ENCODE assay signal across 8 cellular contexts in the genomic region with DNA sequence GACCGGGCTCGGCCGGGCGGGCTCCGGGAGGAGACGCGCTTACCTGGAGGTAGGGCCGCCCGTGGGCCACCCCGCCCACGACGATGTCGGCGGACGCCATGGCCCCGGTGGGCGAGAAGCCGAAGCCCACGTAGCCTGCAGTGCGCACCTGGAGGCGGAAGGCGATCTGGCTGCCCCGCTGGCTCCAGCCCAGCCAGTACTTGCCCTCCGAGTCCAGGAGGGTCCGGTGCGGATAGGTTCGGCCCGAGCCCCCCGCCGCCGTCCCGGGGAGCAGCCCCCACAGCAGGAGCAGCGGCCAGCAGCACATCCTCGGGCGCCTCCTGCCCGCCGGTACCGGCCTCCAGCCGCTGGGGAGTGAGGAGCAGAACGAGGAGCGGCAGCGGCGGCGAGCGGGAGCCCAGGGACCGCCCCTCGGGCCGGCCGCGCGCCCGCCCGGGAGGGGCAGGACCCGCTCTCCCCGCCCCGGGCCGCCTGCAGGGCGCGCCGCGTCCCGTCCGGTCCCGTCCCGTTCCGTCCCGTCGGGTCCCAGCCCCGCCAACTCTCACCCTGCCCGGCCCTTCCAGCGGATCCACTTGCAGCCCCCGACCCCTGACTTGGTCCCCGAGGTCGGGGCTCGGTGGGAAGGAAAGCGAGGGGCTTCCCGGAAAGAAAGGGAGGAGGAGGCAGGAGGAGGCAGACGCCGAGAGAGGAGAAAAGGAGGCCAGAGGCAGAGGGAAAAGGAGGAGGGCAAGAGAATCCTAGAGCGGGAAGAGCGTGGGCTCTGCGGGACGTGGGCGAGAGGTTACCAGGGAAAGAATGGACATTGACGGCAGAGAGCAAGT. TPM values are rescaled to one million over a fixed set of nuclear protein-coding genes. Genes with fewer than 3 reads are reported as not detected.
DNase-seq lines count a peak whose midpoint lies in the region; ATAC-seq and TF ChIP-seq lines count a peak whose summit lies in the region.

A gene (minus strand): TSS at position 356 of the 821 bp plus-strand sequence. CDS start 49 bp downstream, at position 307.

- DNase-seq in A172 (ENCODE audit: low spot score) (peak; percentile 18), GM13977 (ENCODE audit: low spot score) (peak; percentile 78), SK-N-SH (peak; percentile 65), fibroblast of peridontal ligament (ENCODE audit: extremely low read depth) (peak; percentile 48), natural killer cell (peak; percentile 17), GM19240 (ENCODE audit: insufficient read length, low spot score) (no peak), midbrain (lab: John Stamatoyannopoulos, UW) (no peak)

- WGBS in SK-N-SH (ENCODE audit: low lambda C conversion rate): 5% methylated on average over 44 of the region's 85 CpGs

- H2AFZ ChIP-seq in SK-N-SH (ENCODE audit: low read depth): peak within 1 kb of the TSS; percentile 92

- peaks cover 20% of the 10 kb centered on the region; the same call in 1 of the 2 replicates for H3K27me3 ChIP-seq in SK-N-SH (ENCODE audit: insufficient read depth)

- CTCF ChIA-PET in SK-N-SH (lab: Yijun Ruan, JAX): no interaction called here

- no peak within 1 kb of the TSS for H3K27ac Mint-ChIP-seq in natural killer cell

- H3K4me1 Mint-ChIP-seq in natural killer cell: peaks cover 6% of the 10 kb centered on the region in 2 donors

- no peaks in the 10 kb centered on the region for H3K9me3 Mint-ChIP-seq in natural killer cell

- H3K79me2 ChIP-seq in SK-N-SH (ENCODE audit: insufficient read depth): peaks cover 42% of the 10 kb centered on the region

- no peaks in the 10 kb centered on the region for H3K36me3 ChIP-seq in SK-N-SH (replicated peaks in 1 of 2; ENCODE audit: control insufficient read depth in 1 of 2, insufficient read depth in 2 of 2, low read length in 1 of 2)

- H3K4me1 ChIP-seq in SK-N-SH (ENCODE audit: control insufficient read depth in 1 of 2, insufficient read depth in 2 of 2, low read depth in 1 of 2, low read length in 1 of 2): peaks cover 0 to 2% of the 10 kb centered on the region in 2 experiments; a peak in 2 of 4 replicates

- peak; percentile 69 for ATAC-seq in HG03025 (IDR thresholded peaks at IDR 0.05; ENCODE audit: low FRiP score, unreplicated experiment)
- ATAC-seq in natural killer cell: peak in 2 of 3 donors; percentile 50 to 82

- H3K27me3 Mint-ChIP-seq in natural killer cell (ENCODE audit: low read depth in 2 of 2): peaks cover 39 to 83% of the 10 kb centered on the region in 2 donors

- H3K4me2 ChIP-seq in SK-N-SH: peak within 1 kb of the TSS; percentile 79

- peak; percentile 10 for TF ChIP-seq CTCF in GM13977 (IDR thresholded peaks at IDR 0.05; ENCODE audit: extremely low read depth, insufficient read depth, missing control alignments)
- TF ChIP-seq CTCF in SK-N-SH (IDR thresholded peaks at IDR 0.05): no peak; the same call in 1 of the 2 replicates
- TF ChIP-seq CTCF in natural killer cell (IDR thresholded peaks at IDR 0.05): no peak

- in situ Hi-C loops in GM13977 (cut with MboI; ENCODE audit: low pct_unique_long_range_greater_than_20kb, low sequenced_read_pairs, unreplicated experiment): no loop called here

- no peaks in the 10 kb centered on the region for H3K36me3 Mint-ChIP-seq in natural killer cell

- H3K4me3 Mint-ChIP-seq in natural killer cell: peak within 1 kb of the TSS; percentile 76

- intact Hi-C loops in natural killer cell (cut with micrococcal nuclease): no loop called here

- POLR2A ChIA-PET in SK-N-SH (lab: Yijun Ruan, JAX): no interaction called here

- no peaks in the 10 kb centered on the region for H4K20me1 ChIP-seq in SK-N-SH (ENCODE audit: insufficient read depth)

- H3K9me2 ChIP-seq in SK-N-SH: no peaks in the 10 kb centered on the region

- peak within 1 kb of the TSS; percentile 60 to 62 for H3K27ac ChIP-seq in SK-N-SH (ENCODE audit: low read depth in 2 of 2, low read length in 1 of 2)

- TF ChIP-seq EP300 in SK-N-SH (IDR thresholded peaks at IDR 0.05; ENCODE audit: borderline replicate concordance in 1 of 2, low read depth in 1 of 2, low read length in 1 of 2): 0 out of 4 replicates have a peak, but pooled peaks of 1 of the 2 experiments have one; percentile 12

- H3F3A ChIP-seq in SK-N-SH (replicated peaks; ENCODE audit: insufficient read depth): peaks cover 16% of the 10 kb centered on the region

- no peaks in the 10 kb centered on the region for H3K9me3 ChIP-seq in SK-N-SH

- peak within 1 kb of the TSS; percentile 57 to 75 for H3K4me3 ChIP-seq in SK-N-SH (ENCODE audit: low read depth in 2 of 2, low read length in 1 of 2)

- TF ChIP-seq RAD21 in SK-N-SH (IDR thresholded peaks at IDR 0.05; ENCODE audit: low read length): no peak

- peak within 1 kb of the TSS; percentile 86 for H3K9ac ChIP-seq in SK-N-SH

TF ChIP-seq in SK-N-SH, 30 proteins besides CTCF, POLR2A, EP300 and RAD21:
- no peak for TF ChIP-seq MEF2A (IDR thresholded peaks at IDR 0.05; ENCODE audit: borderline replicate concordance, low read depth)
- peak; percentile 75; the same call in 1 of the 2 replicates for TF ChIP-seq TAF1 (IDR thresholded peaks at IDR 0.05; ENCODE audit: borderline replicate concordance, low read depth, low read length)
- no peak for TF ChIP-seq RXRA (IDR thresholded peaks at IDR 0.05; ENCODE audit: borderline replicate concordance, low read depth)
- peak; percentile 12; the same call in 1 of the 2 replicates for TF ChIP-seq POLR2AphosphoS5 (IDR thresholded peaks at IDR 0.05; ENCODE audit: low read depth, low read length)
- TF ChIP-seq GATA2 (CRISPR knock-in tag; IDR thresholded peaks at IDR 0.05): no peak

RNA-seq across cellular contexts. Expression of the gene that starts here (rescaled TPM):
- total RNA-seq in A172 (2014; rRNA removed; shearing (Covaris generic)): 18.5 and 27.5 TPM in 2 replicates
- polyA plus RNA-seq in SK-N-SH (2012; rRNA removed): 252 and 379 TPM in 2 replicates
- polyA plus RNA-seq in SK-N-SH (2012; cell fraction: cytosol; rRNA removed): 385 and 417 TPM in 2 replicates
- 88.2 and 221 TPM in 2 replicates for polyA plus RNA-seq in SK-N-SH (2012; cell fraction: nucleus; rRNA removed)
- total RNA-seq in natural killer cell: not detected

Comparison
In these comparisons a context has a peak if more than half of its experiments do, and no peak if none do; other contexts are left out.
1. RNA of the gene that starts here (total RNA-seq): 18.5 to 27.5 TPM in A172; not detected in natural killer cell; every median in the first group is over 10 times any median in the second.
2. Peak in DNase-seq and ATAC-seq in natural killer cell; RNA of the gene not detected or under 1 TPM.
3. DNase-seq: peak in A172 (single experiment), GM13977 (single experiment), SK-N-SH (single experiment) and fibroblast of peridontal ligament (single experiment); none in GM19240 (single experiment) and midbrain (single experiment).